Comparison of ENCODE assay signal across 1 cellular context in the genomic region with DNA sequence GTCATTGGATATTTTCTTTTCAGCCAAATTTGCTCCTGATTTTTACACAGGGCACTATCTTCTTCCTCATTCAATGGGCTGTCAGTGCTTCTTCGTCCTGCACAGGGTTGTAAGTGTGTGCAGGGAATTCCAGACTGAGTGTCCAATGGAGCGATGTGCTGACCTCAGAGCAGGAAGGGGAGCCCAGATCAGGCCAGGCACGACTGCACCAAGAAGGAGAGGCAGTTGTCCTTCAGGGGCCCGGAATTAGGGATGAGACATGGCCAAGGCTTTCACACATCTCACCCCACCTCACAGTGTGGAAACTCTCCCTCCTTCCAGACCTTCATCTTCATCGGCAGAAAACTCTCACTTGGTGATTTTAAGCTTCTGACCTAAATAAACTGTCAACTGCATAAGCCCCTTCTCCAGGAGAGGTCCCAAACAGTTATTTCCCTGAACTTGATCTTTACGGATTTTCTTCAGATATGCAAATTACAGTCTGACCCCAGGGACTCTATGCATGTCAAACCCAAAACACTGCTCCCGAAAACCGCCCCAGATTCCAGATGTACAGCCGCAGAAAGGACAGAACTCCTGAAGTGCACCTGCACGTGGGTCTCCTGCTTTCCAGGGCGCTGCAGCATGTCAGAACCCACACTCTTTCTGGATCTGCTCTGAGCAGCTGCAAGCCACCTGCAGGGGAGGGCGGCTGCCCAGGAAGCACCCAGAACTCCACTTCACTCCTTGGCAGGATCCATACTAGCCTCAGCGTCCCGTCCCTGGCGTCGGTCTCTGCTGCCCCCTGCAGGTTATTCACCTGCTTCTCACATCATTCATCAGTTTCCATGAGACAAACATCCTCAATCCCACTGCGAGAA.
A peak's percentile ranks its signal among the peaks of the same experiment; 100 is the strongest.
TF ChIP-seq lines count a peak whose summit lies in the region.

No MANE protein-coding gene starts in this region.

TF ChIP-seq in GM12878, 131 proteins besides CTCF, POLR2A, EP300 and RAD21 (continued from another document):
- TF ChIP-seq, protein P1, sequence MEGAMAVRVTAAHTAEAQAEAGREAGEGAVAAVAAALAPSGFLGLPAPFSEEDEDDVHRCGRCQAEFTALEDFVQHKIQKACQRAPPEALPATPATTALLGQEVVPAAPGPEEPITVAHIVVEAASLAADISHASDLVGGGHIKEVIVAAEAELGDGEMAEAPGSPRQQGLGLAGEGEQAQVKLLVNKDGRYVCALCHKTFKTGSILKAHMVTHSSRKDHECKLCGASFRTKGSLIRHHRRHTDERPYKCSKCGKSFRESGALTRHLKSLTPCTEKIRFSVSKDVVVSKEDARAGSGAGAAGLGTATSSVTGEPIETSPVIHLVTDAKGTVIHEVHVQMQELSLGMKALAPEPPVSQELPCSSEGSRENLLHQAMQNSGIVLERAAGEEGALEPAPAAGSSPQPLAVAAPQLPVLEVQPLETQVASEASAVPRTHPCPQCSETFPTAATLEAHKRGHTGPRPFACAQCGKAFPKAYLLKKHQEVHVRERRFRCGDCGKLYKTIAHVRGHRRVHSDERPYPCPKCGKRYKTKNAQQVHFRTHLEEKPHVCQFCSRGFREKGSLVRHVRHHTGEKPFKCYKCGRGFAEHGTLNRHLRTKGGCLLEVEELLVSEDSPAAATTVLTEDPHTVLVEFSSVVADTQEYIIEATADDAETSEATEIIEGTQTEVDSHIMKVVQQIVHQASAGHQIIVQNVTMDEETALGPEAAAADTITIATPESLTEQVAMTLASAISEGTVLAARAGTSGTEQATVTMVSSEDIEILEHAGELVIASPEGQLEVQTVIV (IDR thresholded peaks at IDR 0.05; ENCODE audit: borderline replicate concordance, partially characterized antibody) = no peak
- TF ChIP-seq POLR2AphosphoS5 (IDR thresholded peaks at IDR 0.05; ENCODE audit: low read length) (no peak; the same call in 1 of the 2 replicates), CEBPB (IDR thresholded peaks at IDR 0.05; ENCODE audit: borderline replicate concordance in 1 of 2, low read depth in 2 of 2, low read length in 2 of 2) (no peak), MTA3 (IDR thresholded peaks at IDR 0.05; ENCODE audit: borderline replicate concordance, low read length) (no peak), GATAD2B (conservative IDR thresholded peaks at IDR 0.05; ENCODE audit: low read depth) (no peak; the same call in 1 of the 2 replicates), SMAD5 (IDR thresholded peaks at IDR 0.05; ENCODE audit: low read depth) (no peak), NFXL1 (IDR thresholded peaks at IDR 0.05; ENCODE audit: borderline replicate concordance) (no peak), ZNF384 (IDR thresholded peaks at IDR 0.05; ENCODE audit: borderline replicate concordance, low read depth, low read length) (no peak), NR2C2 (IDR thresholded peaks at IDR 0.05; ENCODE audit: borderline replicate concordance, control insufficient read depth, insufficient read length, low read depth) (no peak), EGR1 (IDR thresholded peaks at IDR 0.05; ENCODE audit: borderline replicate concordance in 1 of 2, low read depth in 2 of 2, low read length in 2 of 2) (no peak), JUND (IDR thresholded peaks at IDR 0.05; ENCODE audit: low read depth, low read length) (no peak), KLF5 (IDR thresholded peaks at IDR 0.05; ENCODE audit: partially characterized antibody) (no peak), SIX5 (IDR thresholded peaks at IDR 0.05; ENCODE audit: low read depth, low read length, severe bottlenecking) (no peak), HCFC1 (IDR thresholded peaks at IDR 0.05; ENCODE audit: low read length) (no peak), YY1 (IDR thresholded peaks at IDR 0.05; ENCODE audit: low read depth, low read length) (peak; percentile 72; the same call in 1 of the 2 replicates), SMARCA5 (IDR thresholded peaks at IDR 0.05) (peak; percentile 54; the same call in 1 of the 2 replicates), ZBED1 (IDR thresholded peaks at IDR 0.05; ENCODE audit: borderline replicate concordance) (no peak), SMAD1 (IDR thresholded peaks at IDR 0.05; ENCODE audit: low read depth, partially characterized antibody) (no peak), BHLHE40 (IDR thresholded peaks at IDR 0.05; ENCODE audit: borderline replicate concordance in 1 of 2, low read depth in 2 of 2, low read length in 1 of 2) (peak; percentile 11 to 45; a peak in 1 of 4 replicates), RB1 (IDR thresholded peaks at IDR 0.05; ENCODE audit: borderline replicate concordance) (peak; percentile 64; the same call in 1 of the 2 replicates), NRF1 (conservative IDR thresholded peaks at IDR 0.05; ENCODE audit: low read depth, low read length) (no peak), TBL1XR1 (IDR thresholded peaks at IDR 0.05; ENCODE audit: low read depth, low read length) (no peak)
- TF ChIP-seq, protein P2, sequence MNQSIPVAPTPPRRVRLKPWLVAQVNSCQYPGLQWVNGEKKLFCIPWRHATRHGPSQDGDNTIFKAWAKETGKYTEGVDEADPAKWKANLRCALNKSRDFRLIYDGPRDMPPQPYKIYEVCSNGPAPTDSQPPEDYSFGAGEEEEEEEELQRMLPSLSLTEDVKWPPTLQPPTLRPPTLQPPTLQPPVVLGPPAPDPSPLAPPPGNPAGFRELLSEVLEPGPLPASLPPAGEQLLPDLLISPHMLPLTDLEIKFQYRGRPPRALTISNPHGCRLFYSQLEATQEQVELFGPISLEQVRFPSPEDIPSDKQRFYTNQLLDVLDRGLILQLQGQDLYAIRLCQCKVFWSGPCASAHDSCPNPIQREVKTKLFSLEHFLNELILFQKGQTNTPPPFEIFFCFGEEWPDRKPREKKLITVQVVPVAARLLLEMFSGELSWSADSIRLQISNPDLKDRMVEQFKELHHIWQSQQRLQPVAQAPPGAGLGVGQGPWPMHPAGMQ (IDR thresholded peaks at IDR 0.05; ENCODE audit: borderline replicate concordance) = no peak
- TF ChIP-seq, protein P3, sequence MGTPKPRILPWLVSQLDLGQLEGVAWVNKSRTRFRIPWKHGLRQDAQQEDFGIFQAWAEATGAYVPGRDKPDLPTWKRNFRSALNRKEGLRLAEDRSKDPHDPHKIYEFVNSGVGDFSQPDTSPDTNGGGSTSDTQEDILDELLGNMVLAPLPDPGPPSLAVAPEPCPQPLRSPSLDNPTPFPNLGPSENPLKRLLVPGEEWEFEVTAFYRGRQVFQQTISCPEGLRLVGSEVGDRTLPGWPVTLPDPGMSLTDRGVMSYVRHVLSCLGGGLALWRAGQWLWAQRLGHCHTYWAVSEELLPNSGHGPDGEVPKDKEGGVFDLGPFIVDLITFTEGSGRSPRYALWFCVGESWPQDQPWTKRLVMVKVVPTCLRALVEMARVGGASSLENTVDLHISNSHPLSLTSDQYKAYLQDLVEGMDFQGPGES (IDR thresholded peaks at IDR 0.05) = no peak
- TF ChIP-seq, protein P4, sequence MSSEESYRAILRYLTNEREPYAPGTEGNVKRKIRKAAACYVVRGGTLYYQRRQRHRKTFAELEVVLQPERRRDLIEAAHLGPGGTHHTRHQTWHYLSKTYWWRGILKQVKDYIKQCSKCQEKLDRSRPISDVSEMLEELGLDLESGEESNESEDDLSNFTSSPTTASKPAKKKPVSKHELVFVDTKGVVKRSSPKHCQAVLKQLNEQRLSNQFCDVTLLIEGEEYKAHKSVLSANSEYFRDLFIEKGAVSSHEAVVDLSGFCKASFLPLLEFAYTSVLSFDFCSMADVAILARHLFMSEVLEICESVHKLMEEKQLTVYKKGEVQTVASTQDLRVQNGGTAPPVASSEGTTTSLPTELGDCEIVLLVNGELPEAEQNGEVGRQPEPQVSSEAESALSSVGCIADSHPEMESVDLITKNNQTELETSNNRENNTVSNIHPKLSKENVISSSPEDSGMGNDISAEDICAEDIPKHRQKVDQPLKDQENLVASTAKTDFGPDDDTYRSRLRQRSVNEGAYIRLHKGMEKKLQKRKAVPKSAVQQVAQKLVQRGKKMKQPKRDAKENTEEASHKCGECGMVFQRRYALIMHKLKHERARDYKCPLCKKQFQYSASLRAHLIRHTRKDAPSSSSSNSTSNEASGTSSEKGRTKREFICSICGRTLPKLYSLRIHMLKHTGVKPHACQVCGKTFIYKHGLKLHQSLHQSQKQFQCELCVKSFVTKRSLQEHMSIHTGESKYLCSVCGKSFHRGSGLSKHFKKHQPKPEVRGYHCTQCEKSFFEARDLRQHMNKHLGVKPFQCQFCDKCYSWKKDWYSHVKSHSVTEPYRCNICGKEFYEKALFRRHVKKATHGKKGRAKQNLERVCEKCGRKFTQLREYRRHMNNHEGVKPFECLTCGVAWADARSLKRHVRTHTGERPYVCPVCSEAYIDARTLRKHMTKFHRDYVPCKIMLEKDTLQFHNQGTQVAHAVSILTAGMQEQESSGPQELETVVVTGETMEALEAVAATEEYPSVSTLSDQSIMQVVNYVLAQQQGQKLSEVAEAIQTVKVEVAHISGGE (CRISPR knock-in tag; IDR thresholded peaks at IDR 0.05) = no peak
- TF ChIP-seq, protein P5, sequence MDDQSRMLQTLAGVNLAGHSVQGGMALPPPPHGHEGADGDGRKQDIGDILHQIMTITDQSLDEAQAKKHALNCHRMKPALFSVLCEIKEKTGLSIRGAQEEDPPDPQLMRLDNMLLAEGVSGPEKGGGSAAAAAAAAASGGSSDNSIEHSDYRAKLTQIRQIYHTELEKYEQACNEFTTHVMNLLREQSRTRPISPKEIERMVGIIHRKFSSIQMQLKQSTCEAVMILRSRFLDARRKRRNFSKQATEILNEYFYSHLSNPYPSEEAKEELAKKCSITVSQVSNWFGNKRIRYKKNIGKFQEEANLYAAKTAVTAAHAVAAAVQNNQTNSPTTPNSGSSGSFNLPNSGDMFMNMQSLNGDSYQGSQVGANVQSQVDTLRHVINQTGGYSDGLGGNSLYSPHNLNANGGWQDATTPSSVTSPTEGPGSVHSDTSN (IDR thresholded peaks at IDR 0.05; ENCODE audit: insufficient replicate concordance, low read depth, low read length) = no peak
- TF ChIP-seq, protein P6, sequence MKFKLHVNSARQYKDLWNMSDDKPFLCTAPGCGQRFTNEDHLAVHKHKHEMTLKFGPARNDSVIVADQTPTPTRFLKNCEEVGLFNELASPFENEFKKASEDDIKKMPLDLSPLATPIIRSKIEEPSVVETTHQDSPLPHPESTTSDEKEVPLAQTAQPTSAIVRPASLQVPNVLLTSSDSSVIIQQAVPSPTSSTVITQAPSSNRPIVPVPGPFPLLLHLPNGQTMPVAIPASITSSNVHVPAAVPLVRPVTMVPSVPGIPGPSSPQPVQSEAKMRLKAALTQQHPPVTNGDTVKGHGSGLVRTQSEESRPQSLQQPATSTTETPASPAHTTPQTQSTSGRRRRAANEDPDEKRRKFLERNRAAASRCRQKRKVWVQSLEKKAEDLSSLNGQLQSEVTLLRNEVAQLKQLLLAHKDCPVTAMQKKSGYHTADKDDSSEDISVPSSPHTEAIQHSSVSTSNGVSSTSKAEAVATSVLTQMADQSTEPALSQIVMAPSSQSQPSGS (IDR thresholded peaks at IDR 0.05; ENCODE audit: low read length) = no peak
TF ChIP-seq in GM12878: peak in this region for 16.
